In the genomic region with DNA sequence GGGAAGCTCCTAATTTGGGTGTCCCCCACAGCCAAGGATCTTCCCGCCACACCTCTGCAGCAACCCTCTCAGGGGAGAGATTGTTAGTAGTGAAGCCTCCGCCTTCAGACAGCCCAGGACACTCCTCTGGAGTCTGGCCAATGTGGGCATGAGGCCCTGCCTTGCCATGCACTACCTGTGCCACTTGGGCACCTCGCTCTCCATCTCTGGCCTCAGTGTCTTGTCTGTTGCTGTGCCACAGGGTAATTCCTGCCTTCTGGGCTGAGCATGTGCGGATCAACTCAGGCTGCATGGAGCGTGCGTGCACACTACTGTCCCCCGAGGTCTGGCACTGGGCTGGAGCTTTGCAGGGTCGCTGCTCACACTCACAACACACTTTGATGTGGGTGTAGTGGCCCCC, we compare ENCODE assay signal across 15 cellular contexts. TPM values are rescaled to one million over a fixed set of nuclear protein-coding genes. Genes with fewer than 3 reads are reported as not detected.
A peak's percentile ranks its signal among the peaks of the same experiment; 100 is the strongest.
DNase-seq lines count a peak whose midpoint lies in the region; ATAC-seq, FAIRE-seq and TF ChIP-seq lines count a peak whose summit lies in the region.
"Had no signal": no experiment of that assay in that cellular context is flagged by ENCODE, and none has a peak within 500 bp of the region (broad histone marks: within the 10 kb centered on the region; RNA-seq: fewer than 3 reads in every experiment).

No MANE protein-coding gene starts in this region.

- no peak overlapping the region for H2BK5ac ChIP-seq in H9 (ENCODE audit: insufficient read length, low read length)

- no peak overlapping the region for H3K18ac ChIP-seq in H9 (ENCODE audit: insufficient read length, low read depth, low read length)

- H3K36me3 Mint-ChIP-seq in H9 (ENCODE audit: insufficient read depth in 1 of 3, low read depth in 3 of 3) = no peaks in the 10 kb centered on the region
- no peaks in the 10 kb centered on the region for H3K36me3 Mint-ChIP-seq in activated naive CD4-positive, alpha-beta T cell treated with anti-CD3 and anti-CD28 coated beads, Interleukin-2, amount 10 ng/mL, durations not matched to agents 7 days and 5 days
- H3K36me3 Mint-ChIP-seq: CD8-positive, alpha-beta memory T cell had no signal

- H3K4me2 ChIP-seq in mammary epithelial cell (ENCODE audit: insufficient read depth, low read depth, low read length) (no peak overlapping the region), H9 (ENCODE audit: insufficient read depth, insufficient read length, low read length) (no peak overlapping the region)

- no peak overlapping the region for H3K14ac ChIP-seq in H9 (ENCODE audit: insufficient read depth, low read length)

- no peak overlapping the region for H4K5ac ChIP-seq in H9 (ENCODE audit: insufficient read length, low read depth, low read length)

- CTCF ChIA-PET in mammary epithelial cell (lab: Charles Lee; ENCODE audit: low non-redundant PET) = interaction anchor here (1.0 kb wide), 1 partner anchor 141 kb away, joined by 3 read pairs; no protein-coding TSS in a partner anchor
- CTCF ChIA-PET in activated naive CD4-positive, alpha-beta T cell treated with anti-CD3 and anti-CD28 coated beads, Interleukin-2, amount 10 ng/mL, durations not matched to agents 7 days and 5 days (lab: Charles Lee) = interaction anchor here (1.3 to 6.2 kb wide), 3 partner anchors 117 to 313 kb away, joined by 3 to 120 read pairs (median 49); no protein-coding TSS in a partner anchor

- no peak overlapping the region for H2BK15ac ChIP-seq in H9 (ENCODE audit: low read depth, low read length)

- H3K23ac ChIP-seq in H9 (ENCODE audit: insufficient read length, low read depth, low read length) = no peak overlapping the region

- no peaks in the 10 kb centered on the region for H3K9me3 ChIP-seq in breast epithelium
- no peaks in the 10 kb centered on the region for H3K9me3 ChIP-seq in mammary epithelial cell (replicated peaks; ENCODE audit: insufficient read depth, low read length)
- H3K9me3 ChIP-seq in WERI-Rb-1 (ENCODE audit: severe bottlenecking) = no peaks in the 10 kb centered on the region
- H3K9me3 ChIP-seq in kidney (ENCODE audit: control insufficient read depth in 1 of 2, low read length in 2 of 2) = no peaks in the 10 kb centered on the region
- no peaks in the 10 kb centered on the region for H3K9me3 ChIP-seq in prostate gland
- no peaks in the 10 kb centered on the region for H3K9me3 ChIP-seq in H9 (ENCODE audit: control insufficient read depth, low read depth, low read length)
- H3K9me3 ChIP-seq: Caco-2 had no signal

- no peak overlapping the region for H3T11ph ChIP-seq in H9 (ENCODE audit: low read length)

- no peak overlapping the region for H2AFZ ChIP-seq in mammary epithelial cell (ENCODE audit: low read depth, low read length)
- no peak overlapping the region for H2AFZ ChIP-seq in H9 (ENCODE audit: low read length)
- H2AFZ ChIP-seq: GM23248 had no signal

- H3K79me2 ChIP-seq in mammary epithelial cell (ENCODE audit: insufficient read depth, low read length) (no peaks in the 10 kb centered on the region), H9 (ENCODE audit: insufficient read depth, low read length) (no peaks in the 10 kb centered on the region)

- H3K56ac ChIP-seq in H9 (ENCODE audit: insufficient read length, low read depth, low read length) = no peak overlapping the region

- H3K9ac ChIP-seq in mammary epithelial cell (ENCODE audit: insufficient read depth, low read length) (no peak overlapping the region), kidney (ENCODE audit: low read length in 2 of 2) (no peak overlapping the region), H9 (ENCODE audit: extremely low read depth, insufficient read length, low read length) (no peak overlapping the region)
- H3K9ac ChIP-seq: GM23248 had no signal

- H3K4me1 ChIP-seq in breast epithelium = peaks cover 0 to 8% of the 10 kb centered on the region in 2 donors
- peaks cover 16% of the 10 kb centered on the region for H3K4me1 ChIP-seq in mammary epithelial cell (ENCODE audit: insufficient read depth, low read length)
- peaks cover 0 to 9% of the 10 kb centered on the region in 2 donors for H3K4me1 ChIP-seq in kidney (ENCODE audit: control insufficient read depth in 1 of 2, insufficient read depth in 1 of 2, low read depth in 1 of 2, low read length in 2 of 2)
- H3K4me1 ChIP-seq in prostate gland (replicated peaks) = peaks cover 6% of the 10 kb centered on the region
- no peaks in the 10 kb centered on the region for H3K4me1 ChIP-seq in H9 (ENCODE audit: insufficient read depth, low read length)

- BruUV-seq in mammary epithelial cell (replicated peaks; lab: Mats Ljungman, UMichigan) = no TSS peak

- no peaks in the 10 kb centered on the region; a peak in 1 of 5 replicates for H3K9me3 Mint-ChIP-seq in H9
- no peaks in the 10 kb centered on the region for H3K9me3 Mint-ChIP-seq in activated naive CD4-positive, alpha-beta T cell treated with anti-CD3 and anti-CD28 coated beads, Interleukin-2, amount 10 ng/mL, durations not matched to agents 7 days and 5 days
- H3K9me3 Mint-ChIP-seq: CD8-positive, alpha-beta memory T cell had no signal

- H2BK20ac ChIP-seq in H9 (ENCODE audit: low read depth, low read length, poor library complexity, severe bottlenecking) = no peak overlapping the region

- H3K4me3 ChIP-seq in breast epithelium = no peak overlapping the region
- no peak overlapping the region for H3K4me3 ChIP-seq in mammary epithelial cell (replicated peaks in 1 of 3; ENCODE audit: insufficient read depth in 1 of 3, low read depth in 2 of 3, low read length in 3 of 3)
- no peak overlapping the region for H3K4me3 ChIP-seq in WERI-Rb-1 (ENCODE audit: low read depth, low read length)
- no peak overlapping the region for H3K4me3 ChIP-seq in kidney (ENCODE audit: low read length in 2 of 2)
- no peak overlapping the region for H3K4me3 ChIP-seq in prostate gland
- H3K4me3 ChIP-seq: GM23248 had no signal

- no peak overlapping the region for H3K4me3 Mint-ChIP-seq in H9
- no peak overlapping the region for H3K4me3 Mint-ChIP-seq in activated naive CD4-positive, alpha-beta T cell treated with anti-CD3 and anti-CD28 coated beads, Interleukin-2, amount 10 ng/mL, durations not matched to agents 7 days and 5 days
- H3K4me3 Mint-ChIP-seq: CD8-positive, alpha-beta memory T cell had no signal

- H4K20me1 ChIP-seq in mammary epithelial cell (ENCODE audit: insufficient read depth, low read length) (no peaks in the 10 kb centered on the region), H9 (ENCODE audit: control insufficient read depth, insufficient read depth, insufficient read length) (no peaks in the 10 kb centered on the region)

- no peak overlapping the region for H2BK120ac ChIP-seq in H9 (ENCODE audit: low read depth, low read length, poor library complexity, severe bottlenecking)

- no peak overlapping the region for H2AK5ac ChIP-seq in H9 (ENCODE audit: insufficient read length, low read length)

- no peak overlapping the region for H4K91ac ChIP-seq in H9 (ENCODE audit: insufficient read length, low read depth, low read length)

- H3K4me1 Mint-ChIP-seq in H9 = peaks cover 12 to 13% of the 10 kb centered on the region in 2 experiments
- no peaks in the 10 kb centered on the region for H3K4me1 Mint-ChIP-seq in activated naive CD4-positive, alpha-beta T cell treated with anti-CD3 and anti-CD28 coated beads, Interleukin-2, amount 10 ng/mL, durations not matched to agents 7 days and 5 days
- H3K4me1 Mint-ChIP-seq: CD8-positive, alpha-beta memory T cell had no signal

- no peak for DNase-seq in breast epithelium (ENCODE audit: low spot score in 2 of 2)
- no peak for DNase-seq in mammary epithelial cell
- DNase-seq in WERI-Rb-1 = no peak
- peak; percentile 55 for DNase-seq in kidney
- DNase-seq in prostate gland (ENCODE audit: low spot score) = peak; percentile 54
- DNase-seq in H9 = no peak
- no peak for DNase-seq in activated naive CD4-positive, alpha-beta T cell treated with anti-CD3 and anti-CD28 coated beads, Interleukin-2, amount 10 ng/mL, durations not matched to agents 7 days and 5 days
- DNase-seq: Caco-2; CD8-positive, alpha-beta memory T cell; DND-41; GDM1; GM23248; H7 had no signal

- intact Hi-C loops in breast epithelium (cut with DNase I; ENCODE audit: low total_unique reads) = loop anchor here (10.0 kb wide), 1 partner anchor 114 kb away; no protein-coding TSS in a partner anchor
- intact Hi-C loops in mammary epithelial cell (cut with micrococcal nuclease) = no loop called here
- intact Hi-C loops in kidney (cut with DNase I) = loop anchor here (5.0 kb wide), 1 partner anchor 118 kb away; no protein-coding TSS in a partner anchor
- intact Hi-C loops in prostate gland (cut with DNase I) = no loop called here

- H3K27me3 ChIP-seq in breast epithelium = no peaks in the 10 kb centered on the region
- H3K27me3 ChIP-seq in mammary epithelial cell (ENCODE audit: insufficient read depth, low read length) = no peaks in the 10 kb centered on the region
- no peaks in the 10 kb centered on the region for H3K27me3 ChIP-seq in WERI-Rb-1 (ENCODE audit: insufficient read depth, low read depth, severe bottlenecking)
- H3K27me3 ChIP-seq in prostate gland (replicated peaks; ENCODE audit: insufficient read depth) = no peaks in the 10 kb centered on the region
- no peaks in the 10 kb centered on the region for H3K27me3 ChIP-seq in H9 (ENCODE audit: insufficient read depth, low read length)

- WGBS in mammary epithelial cell (ENCODE audit: low coverage, missing lambda C conversion rate) = 92% methylated on average over 7 of the region's 8 CpGs
- 83% methylated on average over 8 of the region's 8 CpGs for WGBS in prostate gland
- no CpG with 5 or more reads among the region's 8 CpGs for WGBS in H9 (ENCODE audit: extremely low coverage, insufficient read length, low lambda C conversion rate)

- TF ChIP-seq POLR2A in breast epithelium (IDR thresholded peaks at IDR 0.05) (no peak), prostate gland (IDR thresholded peaks at IDR 0.05) (no peak)

- no peak overlapping the region for H3K4ac ChIP-seq in H9 (ENCODE audit: low read depth, low read length)

- dilution Hi-C loops in mammary epithelial cell (cut with HindIII; ENCODE audit: low sequenced_read_pairs) = no loop called here

- H3K27ac ChIP-seq in breast epithelium (peak overlapping the region; percentile 3 to 82), mammary epithelial cell (ENCODE audit: insufficient read depth, low read depth, low read length) (no peak overlapping the region), WERI-Rb-1 (0 out of 2 replicates have a peak overlapping the region, but pooled peaks have one; percentile 14), kidney (ENCODE audit: low read depth in 2 of 2, low read length in 2 of 2) (no peak overlapping the region), prostate gland (peak overlapping the region; percentile 83 to 92), H9 (ENCODE audit: insufficient read length, low read depth, low read length) (no peak overlapping the region)
- H3K27ac ChIP-seq: GM23248 had no signal

- H4K8ac ChIP-seq in H9 (replicated peaks; ENCODE audit: insufficient read length, low read depth, low read length) = no peak overlapping the region

- no peak overlapping the region for H2BK12ac ChIP-seq in H9 (ENCODE audit: insufficient read length, low read depth, low read length)

- ATAC-seq in GM18517 (IDR thresholded peaks at IDR 0.05; ENCODE audit: unreplicated experiment) = no peak

- FAIRE-seq in kidney (lab: Jason Lieb, UNC) = no peak
- FAIRE-seq: GM12892 had no signal

- H3K36me3 ChIP-seq in breast epithelium (no peaks in the 10 kb centered on the region), mammary epithelial cell (ENCODE audit: insufficient read depth, low read length) (no peaks in the 10 kb centered on the region), WERI-Rb-1 (no peaks in the 10 kb centered on the region), kidney (ENCODE audit: control insufficient read depth in 1 of 2, insufficient read depth in 2 of 2, low read length in 2 of 2) (no peaks in the 10 kb centered on the region), prostate gland (no peaks in the 10 kb centered on the region)

- H3K79me1 ChIP-seq in H9 (ENCODE audit: insufficient read depth, low read depth, low read length, poor library complexity, severe bottlenecking) = no peaks in the 10 kb centered on the region

- no peak overlapping the region for H3K27ac Mint-ChIP-seq in H9
- H3K27ac Mint-ChIP-seq in activated naive CD4-positive, alpha-beta T cell treated with anti-CD3 and anti-CD28 coated beads, Interleukin-2, amount 10 ng/mL, durations not matched to agents 7 days and 5 days = no peak overlapping the region
- H3K27ac Mint-ChIP-seq: CD8-positive, alpha-beta memory T cell had no signal

- in situ Hi-C loops in mammary epithelial cell (cut with MboI; ENCODE audit: low sequenced_read_pairs in 2 of 2) = loop anchor here (5.0 to 25.0 kb wide), 3 partner anchors 118 to 328 kb away; no protein-coding TSS in a partner anchor

- peaks cover 32% of the 10 kb centered on the region for H3K27me3 Mint-ChIP-seq in H9 (ENCODE audit: low read depth)
- peaks cover 54% of the 10 kb centered on the region for H3K27me3 Mint-ChIP-seq in activated naive CD4-positive, alpha-beta T cell treated with anti-CD3 and anti-CD28 coated beads, Interleukin-2, amount 10 ng/mL, durations not matched to agents 7 days and 5 days

- no peaks in the 10 kb centered on the region for H3K23me2 ChIP-seq in H9 (ENCODE audit: insufficient read length, low read depth, low read length, poor library complexity, severe bottlenecking)

- no peak for TF ChIP-seq CTCF in breast epithelium (IDR thresholded peaks at IDR 0.05)
- TF ChIP-seq CTCF in mammary epithelial cell (conservative IDR thresholded peaks at IDR 0.05 in 1 of 2, IDR thresholded peaks at IDR 0.05 in 1 of 2; ENCODE audit: extremely low read depth in 1 of 2, insufficient read depth in 1 of 2, low read depth in 1 of 2, low read length in 2 of 2) = no peak
- TF ChIP-seq CTCF in WERI-Rb-1 (IDR thresholded peaks at IDR 0.05; ENCODE audit: low read depth, low read length) = no peak
- no peak for TF ChIP-seq CTCF in kidney (IDR thresholded peaks at IDR 0.05; ENCODE audit: borderline replicate concordance, extremely low read depth, insufficient read depth)
- peak in 1 of 4 experiments; percentile 38 for TF ChIP-seq CTCF in prostate gland (IDR thresholded peaks at IDR 0.05)
- no peak for TF ChIP-seq CTCF in H9 (conservative IDR thresholded peaks at IDR 0.05)

RNA-seq across cellular contexts. Expression of gene MESP1, which starts 7.9 kb away (rescaled TPM):
- 10 to 100 TPM in 1 of 3 donors, 1 to 10 TPM in 2; 5.9 to 12.8 (median 6.2) TPM for total RNA-seq in breast epithelium
- under 1 TPM in 1 of 2 donors, not detected in 1; under 0.01 TPM for total RNA-seq in mammary epithelial cell
- not detected for polyA plus RNA-seq in mammary epithelial cell
- not detected for polyA minus RNA-seq in mammary epithelial cell
- 2.1 TPM for total RNA-seq in kidney
- 6.0 TPM for polyA plus RNA-seq in kidney (ENCODE audit: insufficient read depth, low read depth, low replicate concordance)
- total RNA-seq in prostate gland = 10 to 100 TPM; 11.5 to 67.4 TPM
- not detected in 2 replicates for total RNA-seq in H9 (2021)
- total RNA-seq: GM23248 had no signal

RNA-seq across cellular contexts. Expression of gene MESP2, which starts 17.2 kb away (rescaled TPM):
- total RNA-seq in breast epithelium = 1 to 10 TPM in 1 of 3 donors, under 1 TPM in 1, not detected in 1; 0.64 to 2.3 TPM
- under 1 TPM in 1 of 2 donors, not detected in 1; 0.31 TPM for total RNA-seq in mammary epithelial cell
- polyA plus RNA-seq in mammary epithelial cell = 0.10 TPM
- not detected for polyA minus RNA-seq in mammary epithelial cell
- 0.47 TPM for total RNA-seq in kidney
- polyA plus RNA-seq in kidney (ENCODE audit: insufficient read depth, low read depth, low replicate concordance) = 0.24 TPM
- 1 to 10 TPM in 1 of 2 donors, not detected in 1; 1.4 TPM for total RNA-seq in prostate gland
- total RNA-seq in H9 (2021) = 0.28 TPM in 1 of 2 replicates, not detected in the other
- total RNA-seq: CD8-positive, alpha-beta memory T cell; GM23248 had no signal
- polyA plus RNA-seq: CD8-positive, alpha-beta memory T cell; GM23248 had no signal

RNA-seq across cellular contexts. Expression of gene ANPEP, which starts 55.7 kb away (rescaled TPM):
- total RNA-seq in breast epithelium = 100 to 1,000 TPM in 2 of 3 donors, 10 to 100 TPM in 1; 26.5 to 129 (median 106) TPM
- total RNA-seq in mammary epithelial cell = 1 to 10 TPM; 4.3 to 5.9 TPM
- 1.5 TPM for polyA plus RNA-seq in mammary epithelial cell
- not detected for polyA minus RNA-seq in mammary epithelial cell
- total RNA-seq in kidney = 221 TPM
- polyA plus RNA-seq in kidney (ENCODE audit: insufficient read depth, low read depth, low replicate concordance) = 242 TPM
- total RNA-seq in prostate gland = 100 to 1,000 TPM in 1 of 2 donors, 10 to 100 TPM in 1; 41.9 to 152 TPM
- total RNA-seq in H9 (2021) = 3.5 and 3.6 TPM in 2 replicates
- polyA plus RNA-seq: CD8-positive, alpha-beta memory T cell had no signal

Comparison
In these comparisons a context has a peak if more than half of its experiments do, and no peak if none do; other contexts are left out.
1. H3K27ac ChIP-seq: peak in breast epithelium (2 of 2), WERI-Rb-1 (single experiment) and prostate gland (2 of 2); none in mammary epithelial cell (single experiment), kidney (0 of 2) and H9 (single experiment).
2. intact Hi-C loops: an anchor here in breast epithelium (10.0 kb wide) and kidney (5.0 kb wide); none called in mammary epithelial cell and prostate gland.
3. DNase-seq: peak in kidney (single experiment) and prostate gland (single experiment); none in breast epithelium (0 of 2), mammary epithelial cell (single experiment), WERI-Rb-1 (single experiment), H9 (single experiment) and activated naive CD4-positive, alpha-beta T cell treated with anti-CD3 and anti-CD28 coated beads, Interleukin-2, amount 10 ng/mL, durations not matched to agents 7 days and 5 days (single experiment).